8 cellular contexts compared by ENCODE assay signal in the genomic region with DNA sequence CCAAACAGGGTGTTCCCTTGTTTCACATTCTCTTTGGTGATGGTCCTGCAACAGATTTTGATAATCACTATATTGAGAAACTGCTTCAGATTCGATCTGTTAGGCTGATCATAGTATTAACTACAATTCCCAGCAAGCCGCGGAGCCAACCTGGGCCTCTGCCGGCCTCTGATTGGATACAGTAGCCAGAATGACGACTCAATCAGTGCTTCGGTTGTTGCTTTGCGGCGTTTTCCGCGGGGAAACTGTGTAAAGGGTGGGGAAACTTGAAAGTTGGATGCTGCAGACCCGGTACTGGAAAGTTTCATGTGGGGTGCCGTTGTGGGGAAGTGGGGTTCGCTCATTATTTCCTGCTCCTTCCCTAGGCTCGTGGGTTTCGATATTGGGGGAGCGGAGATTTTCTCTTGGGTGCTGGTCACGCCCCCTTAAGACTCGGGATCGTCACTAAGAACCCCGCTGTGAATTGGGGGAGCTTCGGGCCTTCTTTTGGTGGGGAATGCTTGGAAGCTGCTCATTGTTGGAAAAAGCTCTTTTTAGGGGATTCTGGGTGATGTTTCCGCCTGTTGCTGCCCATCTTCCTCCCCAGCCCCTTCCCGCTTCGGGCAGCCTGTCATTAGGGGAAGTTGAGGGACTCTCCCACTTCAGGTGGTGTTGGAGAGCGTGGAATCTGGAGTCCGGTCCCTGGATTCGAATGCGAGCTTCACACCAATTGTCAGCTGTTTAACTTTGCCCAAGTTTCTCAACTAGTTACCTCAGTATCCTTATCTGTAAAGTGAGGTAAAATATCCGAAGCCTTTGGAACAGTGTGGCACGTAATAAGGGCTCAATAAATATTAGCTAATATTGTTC. TPM values are rescaled to one million over a fixed set of nuclear protein-coding genes. Genes with fewer than 3 reads are reported as not detected.
A peak's percentile ranks its signal among the peaks of the same experiment; 100 is the strongest.
DNase-seq lines count a peak whose midpoint lies in the region; ATAC-seq and TF ChIP-seq lines count a peak whose summit lies in the region.

A gene (plus strand): TSS at position 217 of the 849 bp plus-strand sequence.

- H4K91ac ChIP-seq in mesenchymal stem cell (ENCODE audit: low read length): peak within 1 kb of the TSS; percentile 10

- H2AK5ac ChIP-seq in mesenchymal stem cell (ENCODE audit: low read length, severe bottlenecking): no peak within 1 kb of the TSS

- peak within 1 kb of the TSS; percentile 73 for H4K8ac ChIP-seq in mesenchymal stem cell (ENCODE audit: low read length)

- no peak within 1 kb of the TSS for H2BK12ac ChIP-seq in mesenchymal stem cell (ENCODE audit: low read length in 2 of 2)

- ATAC-seq in CD8-positive, alpha-beta T cell: peak; percentile 61
- ATAC-seq in GM19468 (IDR thresholded peaks at IDR 0.05; ENCODE audit: extremely low read depth, unreplicated experiment): peak; percentile 42

- H3K9me3 ChIP-seq in CD8-positive, alpha-beta T cell (ENCODE audit: low read length): no peaks in the 10 kb centered on the region
- no peaks in the 10 kb centered on the region for H3K9me3 ChIP-seq in endodermal cell (ENCODE audit: control insufficient read depth, low read length)
- H3K9me3 ChIP-seq in mesenchymal stem cell (ENCODE audit: control insufficient read depth, low read length): no peaks in the 10 kb centered on the region

- peaks cover 24% of the 10 kb centered on the region for H3K36me3 Mint-ChIP-seq in CD8-positive, alpha-beta T cell
- no peaks in the 10 kb centered on the region for H3K36me3 Mint-ChIP-seq in endodermal cell (ENCODE audit: low read depth)

- no peaks in the 10 kb centered on the region for H3K27me3 Mint-ChIP-seq in CD8-positive, alpha-beta T cell (ENCODE audit: low read depth)
- no peaks in the 10 kb centered on the region for H3K27me3 Mint-ChIP-seq in endodermal cell (ENCODE audit: insufficient read depth)

- peaks cover 44% of the 10 kb centered on the region for H3K4me1 Mint-ChIP-seq in CD8-positive, alpha-beta T cell (ENCODE audit: low read depth)
- peaks cover 20% of the 10 kb centered on the region for H3K4me1 Mint-ChIP-seq in endodermal cell

- no peak within 1 kb of the TSS for H2BK15ac ChIP-seq in mesenchymal stem cell (ENCODE audit: low read depth, poor library complexity, severe bottlenecking)

- H3K14ac ChIP-seq in mesenchymal stem cell (ENCODE audit: low read length in 2 of 2): no peak within 1 kb of the TSS

- peak within 1 kb of the TSS; percentile 87 for H3K4me3 ChIP-seq in CD8-positive, alpha-beta T cell (ENCODE audit: low read depth, low read length)
- H3K4me3 ChIP-seq in endodermal cell (ENCODE audit: low read length): peak within 1 kb of the TSS; percentile 95
- peak within 1 kb of the TSS; percentile 75 to 97 for H3K4me3 ChIP-seq in mesenchymal stem cell (ENCODE audit: insufficient read depth in 1 of 2, low read depth in 1 of 2, low read length in 2 of 2)

- H3K4me3 Mint-ChIP-seq in CD8-positive, alpha-beta T cell: peak within 1 kb of the TSS; percentile 98
- H3K4me3 Mint-ChIP-seq in endodermal cell: peak within 1 kb of the TSS; percentile 99

- H3K4ac ChIP-seq in mesenchymal stem cell (ENCODE audit: low read depth in 1 of 2, low read length in 2 of 2): no peak within 1 kb of the TSS

- no peak within 1 kb of the TSS for H2BK5ac ChIP-seq in mesenchymal stem cell (ENCODE audit: low read depth, low read length, poor library complexity, severe bottlenecking)

- 2 to 4% methylated on average over 12 to 30 of the region's 30 CpGs for WGBS in endodermal cell (ENCODE audit: insufficient coverage in 1 of 2, insufficient read length in 1 of 2), 2 experiments
- WGBS in mesenchymal stem cell: 1% methylated on average over 24 of the region's 30 CpGs

- CTCF ChIA-PET in CD8-positive, alpha-beta T cell (lab: Charles Lee): interaction anchor here (0.6 to 1.0 kb wide), 2 partner anchors 10 to 293 kb away, joined by 3 to 4 read pairs; no protein-coding TSS in a partner anchor

- H3K4me2 ChIP-seq in mesenchymal stem cell (ENCODE audit: low read length, poor library complexity, severe bottlenecking): peak within 1 kb of the TSS; percentile 91

- no peaks in the 10 kb centered on the region for H3K27me3 ChIP-seq in CD8-positive, alpha-beta T cell (ENCODE audit: insufficient read depth, low read length)
- H3K27me3 ChIP-seq in endodermal cell (ENCODE audit: control insufficient read depth, insufficient read depth, low read length, poor library complexity, severe bottlenecking) (no peaks in the 10 kb centered on the region), mesenchymal stem cell (ENCODE audit: control insufficient read depth in 1 of 2, insufficient read depth in 1 of 2, low read length in 2 of 2) (no peaks in the 10 kb centered on the region)

- H3K4me1 ChIP-seq in CD8-positive, alpha-beta T cell (ENCODE audit: insufficient read depth, low read length): peaks cover 26% of the 10 kb centered on the region
- H3K4me1 ChIP-seq in endodermal cell (ENCODE audit: control insufficient read depth, insufficient read depth, low read length) (peaks cover 3% of the 10 kb centered on the region), mesenchymal stem cell (ENCODE audit: control insufficient read depth, insufficient read depth, low read depth, low read length) (peaks cover 6% of the 10 kb centered on the region)

- H3K79me1 ChIP-seq in mesenchymal stem cell (replicated peaks; ENCODE audit: low read length, poor library complexity, severe bottlenecking): peaks cover 12% of the 10 kb centered on the region

- POLR2A ChIA-PET in CD8-positive, alpha-beta T cell (lab: Charles Lee): interaction anchor here (0.8 kb wide), 1 partner anchor 973 kb away, joined by 3 read pairs; a partner anchor contains a TSS

- peak; percentile 73 to 89 (median 83) for DNase-seq in CD8-positive, alpha-beta T cell
- peak; percentile 80 for DNase-seq in HT1080 (ENCODE audit: low read depth)
- DNase-seq in NOMO-1 treated with dmso at 0.1 percent for 144 hours (lab: John Stamatoyannopoulos, UW; ENCODE audit: unreplicated experiment): peak; percentile 63
- DNase-seq in activated CD8-positive, alpha-beta memory T cell treated with anti-CD3 and anti-CD28 coated beads for 4 hours (ENCODE audit: low read depth in 2 of 2): peak; percentile 63 to 72
- DNase-seq in endodermal cell: peak; percentile 95
- peak; percentile 85 for DNase-seq in mesenchymal stem cell
- peak; percentile 58 for DNase-seq in stimulated activated CD8-positive, alpha-beta memory T cell treated with anti-CD3 and anti-CD28 coated beads, Interleukin-12 subunit alpha, Interleukin-12 subunit beta, amount 100 ng/mL, for 24 hours (ENCODE audit: extremely low read depth)

- no peak for TF ChIP-seq CTCF in CD8-positive, alpha-beta T cell (IDR thresholded peaks at IDR 0.05)
- no peak for TF ChIP-seq CTCF in endodermal cell (conservative IDR thresholded peaks at IDR 0.05)

- peak within 1 kb of the TSS; percentile 70 for H3K27ac ChIP-seq in CD8-positive, alpha-beta T cell (ENCODE audit: low read depth, low read length)
- H3K27ac ChIP-seq in endodermal cell (ENCODE audit: low read depth, low read length): no peak within 1 kb of the TSS
- no peak within 1 kb of the TSS for H3K27ac ChIP-seq in mesenchymal stem cell (ENCODE audit: low read length, poor library complexity, severe bottlenecking)

- no peaks in the 10 kb centered on the region for H3K9me3 Mint-ChIP-seq in CD8-positive, alpha-beta T cell
- no peaks in the 10 kb centered on the region for H3K9me3 Mint-ChIP-seq in endodermal cell

- H3K23ac ChIP-seq in mesenchymal stem cell (ENCODE audit: low read length in 2 of 2): no peak within 1 kb of the TSS

- peak within 1 kb of the TSS; percentile 95 for H3K27ac Mint-ChIP-seq in CD8-positive, alpha-beta T cell
- peak within 1 kb of the TSS; percentile 100 for H3K27ac Mint-ChIP-seq in endodermal cell

- H3K9ac ChIP-seq in endodermal cell (ENCODE audit: extremely low read depth, low read length, poor library complexity, severe bottlenecking) (peak within 1 kb of the TSS; percentile 97), mesenchymal stem cell (ENCODE audit: low read length) (peak within 1 kb of the TSS; percentile 95)

- no peaks in the 10 kb centered on the region for H3K36me3 ChIP-seq in CD8-positive, alpha-beta T cell (ENCODE audit: insufficient read depth, low read length)
- H3K36me3 ChIP-seq in endodermal cell (ENCODE audit: control insufficient read depth, insufficient read depth, low read length): no peaks in the 10 kb centered on the region
- no peaks in the 10 kb centered on the region for H3K36me3 ChIP-seq in mesenchymal stem cell (ENCODE audit: control insufficient read depth in 1 of 2, insufficient read depth in 2 of 2, low read depth in 1 of 2, low read length in 2 of 2)

- intact Hi-C loops in CD8-positive, alpha-beta T cell (cut with DNase I, micrococcal nuclease): loop anchor here (1.0 to 10.0 kb wide), 14 partner anchors 122 to 1947 kb away; a partner anchor contains a TSS

- no peak within 1 kb of the TSS for H2BK120ac ChIP-seq in mesenchymal stem cell (ENCODE audit: low read depth, low read length)

- peak within 1 kb of the TSS in 1 of 2 experiments; percentile 18 for H3K18ac ChIP-seq in mesenchymal stem cell (ENCODE audit: low read depth in 1 of 2, low read length in 2 of 2)

- H2AFZ ChIP-seq in mesenchymal stem cell (ENCODE audit: low read depth, low read length): peak within 1 kb of the TSS; percentile 56

RNA-seq across cellular contexts. Expression of the gene that starts here (rescaled TPM):
- total RNA-seq in CD8-positive, alpha-beta T cell: 10 to 100 TPM; 14.3 to 17.3 TPM
- 8.5 and 9.4 TPM in 2 replicates for total RNA-seq in HT1080 (2014; rRNA removed; shearing (Covaris generic))
- 5.2 and 5.6 TPM in 2 replicates for polyA plus RNA-seq in HT1080 (2015; cell fraction: cytosol; rRNA removed)
- polyA plus RNA-seq in HT1080 (2015; cell fraction: nucleus; rRNA removed): 5.4 and 6.4 TPM in 2 replicates
- total RNA-seq in endodermal cell: 10 to 100 TPM; 22.8 to 33.8 TPM
- 13.4 TPM for polyA plus RNA-seq in endodermal cell (2013, experiment 1 of 2)
- polyA plus RNA-seq in endodermal cell (2013, experiment 2 of 2): 14.8 TPM
- polyA plus RNA-seq in mesenchymal stem cell (2013, experiment 1 of 2): 2.4 TPM
- polyA plus RNA-seq in mesenchymal stem cell (2013, experiment 2 of 2): 2.4 TPM
